ENCODE assay signal across 8 cellular contexts in genomic region chr10:7956508-7956907, GRCh38.
A peak's percentile ranks its signal among the peaks of the same experiment; 100 is the strongest.
DNase-seq lines count a peak whose midpoint lies in the region; ATAC-seq, FAIRE-seq and TF ChIP-seq lines count a peak whose summit lies in the region.

No MANE protein-coding gene starts in this region.

- ATAC-seq in GM19452 (IDR thresholded peaks at IDR 0.05; ENCODE audit: unreplicated experiment) (peak; percentile 96), HG03457 (IDR thresholded peaks at IDR 0.05; ENCODE audit: unreplicated experiment) (peak; percentile 86)

- H3K4me3 Mint-ChIP-seq in activated CD4-positive, alpha-beta memory T cell treated with anti-CD3 and anti-CD28 coated beads for 36 hours: no peak overlapping the region
- H3K4me3 Mint-ChIP-seq in progenitor cell of endocrine pancreas (ENCODE audit: low read depth): no peak overlapping the region

- CTCF ChIA-PET in activated CD4-positive, alpha-beta memory T cell treated with anti-CD3 and anti-CD28 coated beads for 36 hours (lab: Charles Lee): no interaction called here

- no peak overlapping the region for H3K4me3 ChIP-seq in astrocyte of the cerebellum (ENCODE audit: low read depth, low read length)

- intact Hi-C loops in activated CD4-positive, alpha-beta memory T cell treated with anti-CD3 and anti-CD28 coated beads for 36 hours (cut with micrococcal nuclease): no loop called here

- H3K27ac Mint-ChIP-seq in activated CD4-positive, alpha-beta memory T cell treated with anti-CD3 and anti-CD28 coated beads for 36 hours: no peak overlapping the region
- no peak overlapping the region for H3K27ac Mint-ChIP-seq in progenitor cell of endocrine pancreas

- peaks cover 2% of the 10 kb centered on the region for H3K36me3 Mint-ChIP-seq in activated CD4-positive, alpha-beta memory T cell treated with anti-CD3 and anti-CD28 coated beads for 36 hours
- H3K36me3 Mint-ChIP-seq in progenitor cell of endocrine pancreas (ENCODE audit: insufficient read depth): no peaks in the 10 kb centered on the region

- peaks cover 14% of the 10 kb centered on the region for H3K4me1 Mint-ChIP-seq in activated CD4-positive, alpha-beta memory T cell treated with anti-CD3 and anti-CD28 coated beads for 36 hours (ENCODE audit: low read depth)
- peaks cover 6% of the 10 kb centered on the region for H3K4me1 Mint-ChIP-seq in progenitor cell of endocrine pancreas (ENCODE audit: low read depth)

- TF ChIP-seq CTCF in astrocyte of the cerebellum (IDR thresholded peaks at IDR 0.05; ENCODE audit: low read depth, low read length, missing control alignments) (no peak), progenitor cell of endocrine pancreas (IDR thresholded peaks at IDR 0.05; ENCODE audit: unreplicated experiment) (no peak)

- no peaks in the 10 kb centered on the region for H3K27me3 Mint-ChIP-seq in activated CD4-positive, alpha-beta memory T cell treated with anti-CD3 and anti-CD28 coated beads for 36 hours
- H3K27me3 Mint-ChIP-seq in progenitor cell of endocrine pancreas: no peaks in the 10 kb centered on the region

- POLR2A ChIA-PET in activated CD4-positive, alpha-beta memory T cell treated with anti-CD3 and anti-CD28 coated beads for 36 hours (lab: Charles Lee): no interaction called here

- DNase-seq in AG08395 (ENCODE audit: low spot score): peak; percentile 84
- DNase-seq in astrocyte of the cerebellum (ENCODE audit: low read depth): peak; percentile 42
- peak; percentile 29 for DNase-seq in urothelium cell line (ENCODE audit: low spot score)
- no peak for DNase-seq in activated CD4-positive, alpha-beta memory T cell treated with anti-CD3 and anti-CD28 coated beads for 36 hours
- DNase-seq in progenitor cell of endocrine pancreas (ENCODE audit: low spot score, unreplicated experiment): no peak
- DNase-seq in activated CD4-positive, alpha-beta T cell treated with anti-CD3 and anti-CD28 coated beads, Interleukin-2, amount 50 U/mL, for 4 hours: no peak

- in situ Hi-C loops in astrocyte of the cerebellum (cut with HindIII; ENCODE audit: low sequenced_read_pairs): no loop called here

- H3K9me3 Mint-ChIP-seq in activated CD4-positive, alpha-beta memory T cell treated with anti-CD3 and anti-CD28 coated beads for 36 hours: no peaks in the 10 kb centered on the region
- no peaks in the 10 kb centered on the region for H3K9me3 Mint-ChIP-seq in progenitor cell of endocrine pancreas (ENCODE audit: low read depth)

- no peak for FAIRE-seq in urothelium cell line (lab: Jason Lieb, UNC)

Comparison
In these comparisons a context has a peak if more than half of its experiments do, and no peak if none do; other contexts are left out.
1. DNase-seq: peak in AG08395 (single experiment), astrocyte of the cerebellum (single experiment) and urothelium cell line (single experiment); none in activated CD4-positive, alpha-beta memory T cell treated with anti-CD3 and anti-CD28 coated beads for 36 hours (single experiment), progenitor cell of endocrine pancreas (single experiment) and activated CD4-positive, alpha-beta T cell treated with anti-CD3 and anti-CD28 coated beads, Interleukin-2, amount 50 U/mL, for 4 hours (0 of 2).